In the genomic region with DNA sequence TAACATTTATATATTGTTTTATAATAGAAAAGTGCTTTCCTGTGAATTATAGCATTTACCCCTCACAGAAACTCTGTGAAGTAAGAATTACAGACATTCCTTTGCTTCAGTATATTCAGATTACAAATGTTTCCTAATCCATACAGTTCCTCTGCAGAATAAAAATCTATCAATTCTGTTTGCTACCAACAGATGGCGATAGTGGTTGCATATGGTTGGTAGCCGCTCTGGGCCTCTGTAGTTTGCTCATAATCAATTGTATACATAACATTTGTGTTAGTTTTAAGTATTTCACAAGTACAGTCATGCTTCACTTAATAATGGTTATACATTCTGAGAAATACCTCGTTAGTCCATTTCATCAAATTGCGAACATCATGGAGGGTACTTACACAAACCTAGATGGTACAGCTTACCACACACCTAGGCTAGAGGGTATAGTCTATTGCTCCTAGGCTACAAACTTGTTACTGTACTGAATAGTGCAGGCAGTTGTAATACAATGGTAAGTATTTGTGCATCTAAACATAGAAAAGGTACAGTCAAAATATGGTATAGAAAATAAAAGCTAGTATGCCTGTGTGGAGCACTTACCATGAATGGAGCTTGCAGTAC, we compare ENCODE assay signal across 9 cellular contexts.
DNase-seq lines count a peak whose midpoint lies in the region; ATAC-seq, FAIRE-seq and TF ChIP-seq lines count a peak whose summit lies in the region.
"Had no signal": no experiment of that assay in that cellular context is flagged by ENCODE, and none has a peak within 500 bp of the region (broad histone marks: within the 10 kb centered on the region; RNA-seq: fewer than 3 reads in every experiment).

No MANE protein-coding gene starts in this region.

- peaks cover 11% of the 10 kb centered on the region for H3K27me3 Mint-ChIP-seq in MCF 10A (ENCODE audit: insufficient read depth, unreplicated experiment)

- H3K4me1 Mint-ChIP-seq in MCF 10A (ENCODE audit: insufficient read depth, unreplicated experiment), result no peaks in the 10 kb centered on the region

- H3K27ac Mint-ChIP-seq in MCF 10A (ENCODE audit: low read depth, unreplicated experiment), result no peak overlapping the region
- H3K27ac Mint-ChIP-seq: activated naive CD8-positive, alpha-beta T cell had no signal

- no peak for ATAC-seq in esophagus mucosa

- CTCF ChIA-PET in MCF 10A (lab: Yijun Ruan, JAX) (interaction anchor here (0.6 to 2.3 kb wide), 7 partner anchors 8 to 778 kb away, joined by 3 to 8 read pairs (median 5); no protein-coding TSS in a partner anchor), HEK293T (lab: Yijun Ruan, JAX) (no interaction called here)

- H3K9me3 Mint-ChIP-seq in MCF 10A (ENCODE audit: unreplicated experiment), result no peaks in the 10 kb centered on the region

- DNase-seq in MCF 10A (ENCODE audit: unreplicated experiment) (peak; percentile 41), breast epithelium (ENCODE audit: low spot score in 2 of 2) (no peak), HEK293T (ENCODE audit: extremely low spot score) (peak; percentile 30), NCI-H1417 treated with DMSO at 0.1 percent for 48 hours (lab: John Stamatoyannopoulos, UW) (peak; percentile 30), dermis blood vessel endothelial cell (peak; percentile 21), urothelium cell line (ENCODE audit: low spot score) (no peak), NCI-H2227 (lab: John Stamatoyannopoulos, UW; ENCODE audit: unreplicated experiment) (no peak)

- no peaks in the 10 kb centered on the region for H3K9me3 ChIP-seq in breast epithelium

- H3K4me3 ChIP-seq in breast epithelium, result no peak overlapping the region

- no peak overlapping the region for H3K27ac ChIP-seq in breast epithelium

- TF ChIP-seq CTCF in MCF 10A (IDR thresholded peaks at IDR 0.05; ENCODE audit: unreplicated experiment) (peak; percentile 56), breast epithelium (IDR thresholded peaks at IDR 0.05) (no peak)

- no peaks in the 10 kb centered on the region for H3K36me3 ChIP-seq in breast epithelium

- no TSS peak for BruUV-seq in MCF 10A (replicated peaks; lab: Mats Ljungman, UMichigan)

- POLR2A ChIA-PET in MCF 10A (lab: Yijun Ruan, JAX) (no interaction called here), HEK293T (lab: Yijun Ruan, JAX) (no interaction called here)

- intact Hi-C loops in MCF 10A (cut with micrococcal nuclease), result no loop called here
- intact Hi-C loops in breast epithelium (cut with DNase I; ENCODE audit: low total_unique reads), result no loop called here

- no peaks in the 10 kb centered on the region for H3K4me1 ChIP-seq in breast epithelium

- H3K27me3 ChIP-seq in breast epithelium, result no peaks in the 10 kb centered on the region

- TF ChIP-seq POLR2A in breast epithelium (IDR thresholded peaks at IDR 0.05), result no peak

- FAIRE-seq in urothelium cell line (lab: Jason Lieb, UNC), result peak; percentile 86

- no peaks in the 10 kb centered on the region for H3K36me3 Mint-ChIP-seq in MCF 10A (ENCODE audit: insufficient read depth, unreplicated experiment)
- H3K36me3 Mint-ChIP-seq: activated naive CD8-positive, alpha-beta T cell had no signal

- H3K4me3 Mint-ChIP-seq in MCF 10A (ENCODE audit: unreplicated experiment), result no peak overlapping the region
- H3K4me3 Mint-ChIP-seq: activated naive CD8-positive, alpha-beta T cell had no signal

TF ChIP-seq in HEK293T, 16 proteins besides CTCF, POLR2A, EP300 and RAD21:
- TF ChIP-seq LEF1 (IDR thresholded peaks at IDR 0.05; ENCODE audit: borderline replicate concordance), result no peak
- no peak for TF ChIP-seq FOXM1 (IDR thresholded peaks at IDR 0.05; ENCODE audit: borderline replicate concordance)
- TF ChIP-seq ZNF384 (IDR thresholded peaks at IDR 0.05), result no peak
- no peak for TF ChIP-seq ARNT (IDR thresholded peaks at IDR 0.05)
TF ChIP-seq in HEK293T: peak in this region for 0.

Comparison
In these comparisons a context has a peak if more than half of its experiments do, and no peak if none do; other contexts are left out.
1. DNase-seq: peak in MCF 10A (single experiment), HEK293T (single experiment), NCI-H1417 treated with DMSO at 0.1 percent for 48 hours (single experiment) and dermis blood vessel endothelial cell (single experiment); none in breast epithelium (0 of 2), urothelium cell line (single experiment) and NCI-H2227 (single experiment).